ENCODE assay signal across 9 cellular contexts in the genomic region with DNA sequence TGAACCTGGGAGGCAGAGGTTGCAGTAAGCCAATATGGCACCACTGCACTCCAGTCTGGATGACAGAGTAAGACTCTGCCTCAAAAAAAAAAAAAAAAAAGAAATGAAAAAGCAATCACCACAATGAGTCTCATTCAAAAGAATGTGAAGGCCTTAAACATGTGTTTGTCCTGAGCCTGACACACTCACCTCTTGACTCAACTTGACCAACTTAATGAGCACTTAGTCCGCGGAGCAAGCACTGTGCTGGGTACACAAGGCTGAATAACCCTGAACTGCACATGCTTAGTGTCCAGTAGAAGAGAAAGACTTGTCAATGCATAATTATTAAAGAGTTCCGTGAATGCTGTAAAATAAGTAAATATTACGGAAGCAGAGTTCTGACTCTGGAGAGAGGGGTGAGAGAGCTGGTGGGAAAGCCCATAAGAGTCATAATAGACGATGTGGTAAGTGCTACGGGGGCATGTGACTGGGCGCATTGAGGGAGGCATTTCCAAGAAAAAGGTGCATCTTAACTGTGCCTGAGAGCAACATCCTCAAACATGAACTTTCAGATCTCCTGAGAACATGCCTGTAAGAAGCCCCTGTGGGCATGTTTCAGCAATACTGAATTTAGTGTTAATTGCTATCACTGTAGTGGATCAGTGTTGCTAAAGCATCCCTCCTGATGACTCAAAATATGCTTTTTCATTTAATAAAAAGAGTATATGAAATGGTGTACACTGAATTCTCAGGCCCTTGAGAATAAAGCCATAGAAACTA. TPM values are rescaled to one million over a fixed set of nuclear protein-coding genes. Genes with fewer than 3 reads are reported as not detected.
DNase-seq lines count a peak whose midpoint lies in the region; ATAC-seq lines count a peak whose summit lies in the region.
"Had no signal": no experiment of that assay in that cellular context is flagged by ENCODE, and none has a peak within 500 bp of the region (broad histone marks: within the 10 kb centered on the region; RNA-seq: fewer than 3 reads in every experiment).

No MANE protein-coding gene starts in this region.

- peak; percentile 44 for DNase-seq in activated naive CD4-positive, alpha-beta T cell treated with anti-CD3 and anti-CD28 coated beads for 36 hours
- no peak for DNase-seq in activated naive CD4-positive, alpha-beta T cell treated with anti-CD3 and anti-CD28 coated beads, Interleukin-2, amount 10 ng/mL, durations not matched to agents 7 days and 5 days
- peak; percentile 31 to 85 for DNase-seq in stimulated activated effector memory CD8-positive, alpha-beta T cell treated with anti-CD3 and anti-CD28 coated beads, Interleukin-12 subunit alpha, Interleukin-12 subunit beta, amount 100 ng/mL, for 72 hours (ENCODE audit: low spot score in 2 of 2)
- no peak for DNase-seq in cortex of kidney (lab: John Stamatoyannopoulos, UW)
- DNase-seq in H4 (ENCODE audit: low spot score), result no peak
- no peak for DNase-seq in GM19240 (ENCODE audit: insufficient read length, low spot score)
- DNase-seq: PC-9 had no signal

- H3K27ac Mint-ChIP-seq in activated naive CD4-positive, alpha-beta T cell treated with anti-CD3 and anti-CD28 coated beads for 36 hours, result no peak overlapping the region
- no peak overlapping the region for H3K27ac Mint-ChIP-seq in activated naive CD4-positive, alpha-beta T cell treated with anti-CD3 and anti-CD28 coated beads, Interleukin-2, amount 10 ng/mL, durations not matched to agents 7 days and 5 days
- peak overlapping the region; percentile 68 for H3K27ac Mint-ChIP-seq in stimulated activated effector memory CD8-positive, alpha-beta T cell treated with anti-CD3 and anti-CD28 coated beads, Interleukin-12 subunit alpha, Interleukin-12 subunit beta, amount 100 ng/mL, for 72 hours

- H3K27me3 Mint-ChIP-seq in activated naive CD4-positive, alpha-beta T cell treated with anti-CD3 and anti-CD28 coated beads for 36 hours (ENCODE audit: low read depth), result no peaks in the 10 kb centered on the region
- H3K27me3 Mint-ChIP-seq in activated naive CD4-positive, alpha-beta T cell treated with anti-CD3 and anti-CD28 coated beads, Interleukin-2, amount 10 ng/mL, durations not matched to agents 7 days and 5 days, result no peaks in the 10 kb centered on the region

- peaks cover 2% of the 10 kb centered on the region for H3K36me3 Mint-ChIP-seq in activated naive CD4-positive, alpha-beta T cell treated with anti-CD3 and anti-CD28 coated beads for 36 hours (ENCODE audit: low read depth)
- H3K36me3 Mint-ChIP-seq in activated naive CD4-positive, alpha-beta T cell treated with anti-CD3 and anti-CD28 coated beads, Interleukin-2, amount 10 ng/mL, durations not matched to agents 7 days and 5 days, result peaks cover 3% of the 10 kb centered on the region
- H3K36me3 Mint-ChIP-seq in stimulated activated effector memory CD8-positive, alpha-beta T cell treated with anti-CD3 and anti-CD28 coated beads, Interleukin-12 subunit alpha, Interleukin-12 subunit beta, amount 100 ng/mL, for 72 hours, result peaks cover 52% of the 10 kb centered on the region

- H3K4me1 Mint-ChIP-seq in activated naive CD4-positive, alpha-beta T cell treated with anti-CD3 and anti-CD28 coated beads for 36 hours (ENCODE audit: low read depth), result peaks cover 17% of the 10 kb centered on the region
- peaks cover 39% of the 10 kb centered on the region for H3K4me1 Mint-ChIP-seq in activated naive CD4-positive, alpha-beta T cell treated with anti-CD3 and anti-CD28 coated beads, Interleukin-2, amount 10 ng/mL, durations not matched to agents 7 days and 5 days
- peaks cover 70% of the 10 kb centered on the region for H3K4me1 Mint-ChIP-seq in stimulated activated effector memory CD8-positive, alpha-beta T cell treated with anti-CD3 and anti-CD28 coated beads, Interleukin-12 subunit alpha, Interleukin-12 subunit beta, amount 100 ng/mL, for 72 hours

- intact Hi-C loops in activated naive CD4-positive, alpha-beta T cell treated with anti-CD3 and anti-CD28 coated beads for 36 hours (cut with micrococcal nuclease), result loop anchor here (1.0 kb wide), 1 partner anchor 10 kb away; no protein-coding TSS in a partner anchor

- no peaks in the 10 kb centered on the region for H3K9me3 Mint-ChIP-seq in activated naive CD4-positive, alpha-beta T cell treated with anti-CD3 and anti-CD28 coated beads for 36 hours
- no peaks in the 10 kb centered on the region for H3K9me3 Mint-ChIP-seq in activated naive CD4-positive, alpha-beta T cell treated with anti-CD3 and anti-CD28 coated beads, Interleukin-2, amount 10 ng/mL, durations not matched to agents 7 days and 5 days
- no peaks in the 10 kb centered on the region for H3K9me3 Mint-ChIP-seq in stimulated activated effector memory CD8-positive, alpha-beta T cell treated with anti-CD3 and anti-CD28 coated beads, Interleukin-12 subunit alpha, Interleukin-12 subunit beta, amount 100 ng/mL, for 72 hours

- CTCF ChIA-PET in activated naive CD4-positive, alpha-beta T cell treated with anti-CD3 and anti-CD28 coated beads for 36 hours (lab: Charles Lee), result no interaction called here
- CTCF ChIA-PET in activated naive CD4-positive, alpha-beta T cell treated with anti-CD3 and anti-CD28 coated beads, Interleukin-2, amount 10 ng/mL, durations not matched to agents 7 days and 5 days (lab: Charles Lee), result no interaction called here

- ATAC-seq in HG02623 (IDR thresholded peaks at IDR 0.05; ENCODE audit: unreplicated experiment) (peak; percentile 34), HG03571 (IDR thresholded peaks at IDR 0.05; ENCODE audit: unreplicated experiment) (peak; percentile 39)
- peak; percentile 93 for ATAC-seq in stimulated activated effector memory CD8-positive, alpha-beta T cell treated with anti-CD3 and anti-CD28 coated beads, Interleukin-12 subunit alpha, Interleukin-12 subunit beta, amount 100 ng/mL, for 72 hours

- no peak overlapping the region for H3K4me3 Mint-ChIP-seq in activated naive CD4-positive, alpha-beta T cell treated with anti-CD3 and anti-CD28 coated beads for 36 hours
- H3K4me3 Mint-ChIP-seq in activated naive CD4-positive, alpha-beta T cell treated with anti-CD3 and anti-CD28 coated beads, Interleukin-2, amount 10 ng/mL, durations not matched to agents 7 days and 5 days, result no peak overlapping the region
- peak overlapping the region; percentile 51 for H3K4me3 Mint-ChIP-seq in stimulated activated effector memory CD8-positive, alpha-beta T cell treated with anti-CD3 and anti-CD28 coated beads, Interleukin-12 subunit alpha, Interleukin-12 subunit beta, amount 100 ng/mL, for 72 hours

RNA-seq across cellular contexts. Expression of a gene that starts 27.2 kb away (rescaled TPM):
- 1 to 10 TPM; 7.4 to 8.4 TPM for total RNA-seq in activated naive CD4-positive, alpha-beta T cell treated with anti-CD3 and anti-CD28 coated beads for 36 hours
- total RNA-seq in H4 (2014; rRNA removed; shearing (Covaris generic)), result 2.3 and 2.6 TPM in 2 replicates
- total RNA-seq: PC-9 had no signal

Comparison
In these comparisons a context has a peak if more than half of its experiments do, and no peak if none do; other contexts are left out.
1. DNase-seq: peak in activated naive CD4-positive, alpha-beta T cell treated with anti-CD3 and anti-CD28 coated beads for 36 hours (single experiment) and stimulated activated effector memory CD8-positive, alpha-beta T cell treated with anti-CD3 and anti-CD28 coated beads, Interleukin-12 subunit alpha, Interleukin-12 subunit beta, amount 100 ng/mL, for 72 hours (2 of 2); none in activated naive CD4-positive, alpha-beta T cell treated with anti-CD3 and anti-CD28 coated beads, Interleukin-2, amount 10 ng/mL, durations not matched to agents 7 days and 5 days (single experiment), cortex of kidney (single experiment), H4 (single experiment) and GM19240 (single experiment).
2. ATAC-seq: peak in every context shown above with its lines; median percentile 93 in stimulated activated effector memory CD8-positive, alpha-beta T cell treated with anti-CD3 and anti-CD28 coated beads, Interleukin-12 subunit alpha, Interleukin-12 subunit beta, amount 100 ng/mL, for 72 hours; 39 in HG03571; 34 in HG02623.